In the genomic region with DNA sequence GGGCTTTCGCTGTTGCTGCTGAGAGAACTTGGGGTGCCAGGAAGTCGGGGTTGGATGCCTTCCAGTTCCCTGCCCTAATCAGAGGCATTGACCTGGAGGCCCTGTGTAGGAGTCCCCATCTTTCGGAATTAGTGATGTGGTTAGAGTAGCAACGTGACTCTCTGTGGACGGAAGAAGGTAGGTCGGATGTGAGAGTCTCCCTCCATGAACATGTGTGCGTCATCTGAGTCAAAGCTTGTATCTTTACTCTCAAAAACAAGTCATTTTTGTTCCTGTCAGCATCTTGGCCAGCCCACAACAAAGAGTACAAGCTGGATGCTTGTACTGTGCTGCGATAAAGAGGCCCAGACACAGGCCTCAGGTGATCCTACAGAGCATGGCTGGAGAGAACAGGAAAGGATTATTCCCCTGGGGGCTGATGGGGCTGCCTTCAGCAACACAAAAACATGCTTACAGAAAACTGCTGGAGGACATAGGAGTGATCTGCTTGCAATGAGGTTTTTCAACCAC, we compare ENCODE assay signal across 10 cellular contexts. TPM values are rescaled to one million over a fixed set of nuclear protein-coding genes. Genes with fewer than 3 reads are reported as not detected.
DNase-seq lines count a peak whose midpoint lies in the region; ATAC-seq and TF ChIP-seq lines count a peak whose summit lies in the region.
"Had no signal": no experiment of that assay in that cellular context is flagged by ENCODE, and none has a peak within 500 bp of the region (broad histone marks: within the 10 kb centered on the region; RNA-seq: fewer than 3 reads in every experiment).

No MANE protein-coding gene starts in this region.

- no peak overlapping the region for H3K4me3 ChIP-seq in uterus

- in situ Hi-C loops in SK-MEL-5 (cut with HindIII; ENCODE audit: low pct_unique_long_range_greater_than_20kb, low sequenced_read_pairs): no loop called here

- no peak for TF ChIP-seq POLR2A in uterus (IDR thresholded peaks at IDR 0.05)

- peak overlapping the region; percentile 68 for H3K4me3 Mint-ChIP-seq in activated naive CD8-positive, alpha-beta T cell

- peaks cover 3% of the 10 kb centered on the region for H3K9me3 Mint-ChIP-seq in activated naive CD8-positive, alpha-beta T cell (ENCODE audit: low read depth)

- no peaks in the 10 kb centered on the region for H3K27me3 Mint-ChIP-seq in activated naive CD8-positive, alpha-beta T cell

- CTCF ChIA-PET in GM10248 (lab: Yijun Ruan, JAX): interaction anchor here (0.9 to 18.2 kb wide), 16 partner anchors 11 to 314 kb away, joined by 3 to 464 read pairs (median 6); partner anchors contain the start of genes DYRK3, IL10 and IL19

- H3K27me3 ChIP-seq in uterus: no peaks in the 10 kb centered on the region

- TF ChIP-seq CTCF in GM10248 (IDR thresholded peaks at IDR 0.05; ENCODE audit: control extremely low read depth, extremely low read depth, low read depth, missing control alignments) (no peak), uterus (IDR thresholded peaks at IDR 0.05) (no peak)

- intact Hi-C loops in uterus (cut with DNase I; ENCODE audit: low total_unique reads): no loop called here

- POLR2A ChIA-PET in GM10248 (lab: Yijun Ruan, JAX): interaction anchor here (1.0 kb wide), 1 partner anchor 10 kb away, joined by 3 read pairs; no protein-coding TSS in a partner anchor

- no peaks in the 10 kb centered on the region for H3K4me1 ChIP-seq in uterus

- no peaks in the 10 kb centered on the region for H3K9me3 ChIP-seq in uterus

- no peaks in the 10 kb centered on the region for H3K36me3 Mint-ChIP-seq in activated naive CD8-positive, alpha-beta T cell

- H3K27ac Mint-ChIP-seq in activated naive CD8-positive, alpha-beta T cell: peak overlapping the region; percentile 90

- no peak overlapping the region for H3K27ac ChIP-seq in uterus

- ATAC-seq in GM21825 (IDR thresholded peaks at IDR 0.05; ENCODE audit: unreplicated experiment): peak; percentile 96

- H3K4me1 Mint-ChIP-seq in activated naive CD8-positive, alpha-beta T cell (ENCODE audit: low read depth): peaks cover 80% of the 10 kb centered on the region

- H3K36me3 ChIP-seq in uterus: no peaks in the 10 kb centered on the region

- DNase-seq in GM10248 (ENCODE audit: extremely low spot score) (peak; percentile 71), SK-MEL-5 (ENCODE audit: low read depth, low spot score) (peak; percentile 15), uterus (no peak), kidney glomerular epithelial cell (lab: John Stamatoyannopoulos, UW) (no peak), NOMO-1 treated with DMSO at 0.1 percent for 48 hours (lab: John Stamatoyannopoulos, UW; ENCODE audit: unreplicated experiment) (no peak)
- DNase-seq in stimulated activated CD8-positive, alpha-beta memory T cell treated with anti-CD3 and anti-CD28 coated beads, Interleukin-7, amount 100 ng/mL, for 4 hours (ENCODE audit: low read depth in 2 of 2): peak; percentile 58 to 74

RNA-seq across cellular contexts. Expression of gene IL10, which starts 31.0 kb away (rescaled TPM):
- total RNA-seq in SK-MEL-5 (2014; rRNA removed; shearing (Covaris generic)): not detected in 2 replicates
- not detected in 2 replicates for polyA plus RNA-seq in SK-MEL-5 (2015; cell fraction: cytosol; rRNA removed)
- polyA plus RNA-seq in SK-MEL-5 (2015; cell fraction: nucleus; rRNA removed): not detected in 2 replicates
- 1 to 10 TPM in 1 of 4 donors, under 1 TPM in 1, not detected in 2; 0.55 to 3.2 TPM for total RNA-seq in uterus
- total RNA-seq: astrocyte had no signal
- polyA plus RNA-seq: neural cell had no signal

RNA-seq across cellular contexts. Expression of gene IL19, which starts 32.7 kb away (rescaled TPM):
- 0.26 TPM in 1 of 2 replicates, not detected in the other for total RNA-seq in SK-MEL-5 (2014; rRNA removed; shearing (Covaris generic))
- not detected in 2 replicates for polyA plus RNA-seq in SK-MEL-5 (2015; cell fraction: cytosol; rRNA removed)
- polyA plus RNA-seq in SK-MEL-5 (2015; cell fraction: nucleus; rRNA removed): not detected in 2 replicates
- total RNA-seq in uterus: under 1 TPM in 1 of 4 donors, not detected in 3; 0.76 TPM
- polyA plus RNA-seq: neural cell had no signal

Comparison
In these comparisons a context has a peak if more than half of its experiments do, and no peak if none do; other contexts are left out.
1. DNase-seq: peak in GM10248 (single experiment), SK-MEL-5 (single experiment) and stimulated activated CD8-positive, alpha-beta memory T cell treated with anti-CD3 and anti-CD28 coated beads, Interleukin-7, amount 100 ng/mL, for 4 hours (2 of 2); none in uterus (0 of 2), kidney glomerular epithelial cell (single experiment) and NOMO-1 treated with DMSO at 0.1 percent for 48 hours (single experiment).